8 cellular contexts compared by ENCODE assay signal in genomic region chr4:73434311-73434710, GRCh38.
DNase-seq lines count a peak whose midpoint lies in the region; ATAC-seq and TF ChIP-seq lines count a peak whose summit lies in the region.

No MANE protein-coding gene starts in this region.

- ATAC-seq in HG02798 (IDR thresholded peaks at IDR 0.05; ENCODE audit: poor library complexity, unreplicated experiment) = peak; percentile 68

- H3K27me3 ChIP-seq in WERI-Rb-1 (ENCODE audit: insufficient read depth, low read depth, severe bottlenecking) (no peaks in the 10 kb centered on the region), tibial artery (no peaks in the 10 kb centered on the region)

- H3K9me3 ChIP-seq in WERI-Rb-1 (ENCODE audit: severe bottlenecking) (no peaks in the 10 kb centered on the region), tibial artery (no peaks in the 10 kb centered on the region)

- H3K27ac ChIP-seq in WERI-Rb-1 (no peak overlapping the region), tibial artery (no peak overlapping the region)

- H3K4me1 ChIP-seq in tibial artery = no peaks in the 10 kb centered on the region

- intact Hi-C loops in tibial artery (cut with DNase I; ENCODE audit: low total_unique reads) = no loop called here

- no peaks in the 10 kb centered on the region for H3K4me1 Mint-ChIP-seq in nephron

- peak overlapping the region in 1 of 3 experiments; percentile 52 for H3K27ac Mint-ChIP-seq in nephron

- no peaks in the 10 kb centered on the region for H3K9me3 Mint-ChIP-seq in nephron

- H3K4me3 Mint-ChIP-seq in nephron = no peak overlapping the region

- H3K36me3 Mint-ChIP-seq in nephron (ENCODE audit: low read depth) = no peaks in the 10 kb centered on the region

- in situ Hi-C loops in GM13976 (cut with MboI; ENCODE audit: low sequenced_read_pairs, unreplicated experiment) = no loop called here

- peak; percentile 17 for TF ChIP-seq CTCF in GM13976 (IDR thresholded peaks at IDR 0.05; ENCODE audit: borderline replicate concordance, control extremely low read depth, extremely low read depth, insufficient read depth, missing control alignments)
- TF ChIP-seq CTCF in WERI-Rb-1 (IDR thresholded peaks at IDR 0.05; ENCODE audit: low read depth, low read length) = peak; percentile 22; the same call in 1 of the 2 replicates
- TF ChIP-seq CTCF in nephron (IDR thresholded peaks at IDR 0.05; ENCODE audit: unreplicated experiment in 3 of 3) = peak; percentile 23 to 40 (median 33)
- TF ChIP-seq CTCF in tibial artery (IDR thresholded peaks at IDR 0.05) = peak in 1 of 2 experiments; percentile 16

- DNase-seq in GM13976 (ENCODE audit: low spot score) (peak; percentile 16), WERI-Rb-1 (no peak), hypothalamus (lab: John Stamatoyannopoulos, UW) (no peak), tibial artery (no peak), T-helper 2 cell (no peak)
- no peak for DNase-seq in stimulated activated CD4-positive, alpha-beta T cell treated with anti-CD3 and anti-CD28 coated beads, Interleukin-2, amount 100 ng/mL, for 48 hours

- H3K36me3 ChIP-seq in WERI-Rb-1 (no peaks in the 10 kb centered on the region), tibial artery (no peaks in the 10 kb centered on the region)

- no peaks in the 10 kb centered on the region for H3K27me3 Mint-ChIP-seq in nephron (ENCODE audit: low read depth)

- H3K4me3 ChIP-seq in WERI-Rb-1 (ENCODE audit: low read depth, low read length) = no peak overlapping the region
- H3K4me3 ChIP-seq in tibial artery = no peak overlapping the region
